ENCODE assay signal across 1 cellular context in genomic region chr4:1721003-1721665, GRCh38.
TF ChIP-seq lines count a peak whose summit lies in the region.

TACC3 (plus strand) TSS chr4:1721521; CDS start chr4:1723422, 1,901 bp downstream.
TMEM129 (minus strand) TSS chr4:1721323; CDS start chr4:1720837, 486 bp downstream.

TF ChIP-seq in HepG2, 621 proteins besides CTCF, POLR2A, EP300 and RAD21 (continued from another document and continues in another):
- TF ChIP-seq ZUFSP (CRISPR knock-in tag; IDR thresholded peaks at IDR 0.05; ENCODE audit: borderline replicate concordance): no peak
- TF ChIP-seq CBX2 (IDR thresholded peaks at IDR 0.05; ENCODE audit: low read depth, low read length): no peak
- no peak for TF ChIP-seq CBX2 (CRISPR knock-in tag; IDR thresholded peaks at IDR 0.05; ENCODE audit: low read depth)
- no peak for TF ChIP-seq ZNF121 (CRISPR knock-in tag; IDR thresholded peaks at IDR 0.05)
- 0 out of 2 replicates have a peak, but pooled peaks have one; percentile 7 for TF ChIP-seq ZNF142 (CRISPR knock-in tag; IDR thresholded peaks at IDR 0.05)
- peak; percentile 57; the same call in 1 of the 2 replicates for TF ChIP-seq ARNT2 (CRISPR knock-in tag; IDR thresholded peaks at IDR 0.05; ENCODE audit: low read depth)
- no peak for TF ChIP-seq TCF7L2 (IDR thresholded peaks at IDR 0.05; ENCODE audit: low read depth, low read length)
- TF ChIP-seq ELF4 (CRISPR knock-in tag; IDR thresholded peaks at IDR 0.05; ENCODE audit: borderline replicate concordance): no peak
- peak; percentile 92 for TF ChIP-seq THAP11 (CRISPR knock-in tag; IDR thresholded peaks at IDR 0.05)
- no peak for TF ChIP-seq ZNF569 (CRISPR knock-in tag; IDR thresholded peaks at IDR 0.05; ENCODE audit: borderline replicate concordance)
- peak; percentile 62 for TF ChIP-seq SP4 (CRISPR knock-in tag; IDR thresholded peaks at IDR 0.05)
- no peak for TF ChIP-seq FOXO1 (CRISPR knock-in tag; IDR thresholded peaks at IDR 0.05)
- TF ChIP-seq SRSF1 (optimal IDR thresholded peaks at IDR 0.05; ENCODE audit: low read depth, low read length): no peak
- TF ChIP-seq ZSCAN5A (CRISPR knock-in tag; IDR thresholded peaks at IDR 0.05; ENCODE audit: borderline replicate concordance): no peak
- no peak for TF ChIP-seq PAWR (CRISPR knock-in tag; IDR thresholded peaks at IDR 0.05; ENCODE audit: borderline replicate concordance)
- no peak for TF ChIP-seq ZNF510 (CRISPR knock-in tag; IDR thresholded peaks at IDR 0.05; ENCODE audit: low read depth)
- TF ChIP-seq MYNN (CRISPR knock-in tag; IDR thresholded peaks at IDR 0.05; ENCODE audit: low read depth): no peak
- TF ChIP-seq SIN3A (IDR thresholded peaks at IDR 0.05; ENCODE audit: borderline replicate concordance, low read depth, low read length): peak; percentile 96
- no peak for TF ChIP-seq ATF5 (CRISPR knock-in tag; IDR thresholded peaks at IDR 0.05; ENCODE audit: low read depth)
- TF ChIP-seq IRF1 (CRISPR knock-in tag; IDR thresholded peaks at IDR 0.05; ENCODE audit: low read depth): no peak
- TF ChIP-seq EZH2 (conservative IDR thresholded peaks at IDR 0.05; ENCODE audit: low read depth, low read length): no peak
- no peak for TF ChIP-seq ZNF432 (CRISPR knock-in tag; IDR thresholded peaks at IDR 0.05; ENCODE audit: borderline replicate concordance)
- no peak; the same call in 1 of the 2 replicates for TF ChIP-seq ZNF281 (CRISPR knock-in tag; IDR thresholded peaks at IDR 0.05; ENCODE audit: borderline replicate concordance)
- TF ChIP-seq NR3C1 (CRISPR knock-in tag; IDR thresholded peaks at IDR 0.05): no peak
- TF ChIP-seq ZBTB33 (CRISPR knock-in tag; IDR thresholded peaks at IDR 0.05): no peak
- peak; percentile 31; the same call in 1 of the 2 replicates for TF ChIP-seq SKIL (CRISPR knock-in tag; IDR thresholded peaks at IDR 0.05; ENCODE audit: borderline replicate concordance)
- no peak for TF ChIP-seq ZNF670 (CRISPR knock-in tag; IDR thresholded peaks at IDR 0.05; ENCODE audit: borderline replicate concordance)
- 0 out of 2 replicates have a peak, but pooled peaks have one; percentile 63 for TF ChIP-seq ZNF709 (CRISPR knock-in tag; IDR thresholded peaks at IDR 0.05)
- TF ChIP-seq ERF (CRISPR knock-in tag; IDR thresholded peaks at IDR 0.05): peak; percentile 69
- TF ChIP-seq NR2F1 (CRISPR knock-in tag; IDR thresholded peaks at IDR 0.05): no peak
- TF ChIP-seq THAP8 (CRISPR knock-in tag; IDR thresholded peaks at IDR 0.05; ENCODE audit: borderline replicate concordance): 0 out of 2 replicates have a peak, but pooled peaks have one; percentile 15
